ENCODE assay signal across 11 cellular contexts in the genomic region with DNA sequence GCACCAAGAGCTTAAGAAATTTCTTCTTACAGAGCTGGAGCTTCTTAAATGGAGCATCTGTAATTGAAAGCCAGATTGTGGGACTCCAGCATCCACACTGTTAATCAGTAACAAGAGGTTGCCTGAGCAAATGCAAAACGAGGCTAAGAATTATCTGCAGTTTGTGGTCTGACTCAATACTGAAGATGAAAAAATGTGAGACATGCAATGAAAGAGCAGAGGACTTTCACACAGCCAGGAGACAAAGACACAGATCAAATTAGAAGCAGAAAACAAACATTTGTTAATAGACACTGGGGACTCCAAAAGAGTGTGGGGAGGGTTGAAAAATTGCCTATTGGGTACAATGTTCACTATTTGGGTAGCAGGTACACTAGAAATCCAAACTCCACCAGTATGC.
DNase-seq lines count a peak whose midpoint lies in the region; ATAC-seq and TF ChIP-seq lines count a peak whose summit lies in the region.
"Had no signal": no experiment of that assay in that cellular context is flagged by ENCODE, and none has a peak within 500 bp of the region (broad histone marks: within the 10 kb centered on the region; RNA-seq: fewer than 3 reads in every experiment).

No MANE protein-coding gene starts in this region.

- 21 to 27% methylated on average over 1 of the region's 1 CpG for WGBS in lower leg skin, 2 donors

- TF ChIP-seq CTCF in chondrocyte (IDR thresholded peaks at IDR 0.05) (no peak), lower leg skin (IDR thresholded peaks at IDR 0.05) (no peak)

- no peak overlapping the region for H3K4me3 ChIP-seq in lower leg skin (ENCODE audit: low read depth, poor library complexity, severe bottlenecking)

- H3K4me1 Mint-ChIP-seq in chondrocyte (ENCODE audit: low read depth): peaks cover 12% of the 10 kb centered on the region

- intact Hi-C loops in lower leg skin (cut with DNase I; ENCODE audit: low total_unique reads): no loop called here

- H3K9me3 Mint-ChIP-seq in chondrocyte (ENCODE audit: low read depth): peaks cover 4% of the 10 kb centered on the region

- H3K27me3 Mint-ChIP-seq in chondrocyte (ENCODE audit: low read depth): no peaks in the 10 kb centered on the region

- ATAC-seq in GM18499 (IDR thresholded peaks at IDR 0.05; ENCODE audit: insufficient read depth, unreplicated experiment) (peak; percentile 64), GM19468 (IDR thresholded peaks at IDR 0.05; ENCODE audit: extremely low read depth, unreplicated experiment) (peak; percentile 80), HG03064 (IDR thresholded peaks at IDR 0.05; ENCODE audit: low read depth, unreplicated experiment) (peak; percentile 76)
- ATAC-seq: foreskin keratinocyte had no signal

- DNase-seq in chondrocyte (ENCODE audit: low spot score): no peak
- DNase-seq in SHP77 (lab: John Stamatoyannopoulos, UW): no peak
- DNase-seq in NCI-H146 (lab: John Stamatoyannopoulos, UW): no peak
- no peak for DNase-seq in lower leg skin (ENCODE audit: low spot score in 2 of 2)
- no peak for DNase-seq in activated T-cell treated with anti-CD3 and anti-CD28 coated beads, Interleukin-2, amount 50 U/mL, for 1 hour
- DNase-seq: aorta, foreskin keratinocyte, NCI-H446 had no signal

- H3K27ac Mint-ChIP-seq in chondrocyte (ENCODE audit: unreplicated experiment): peak overlapping the region; percentile 9

- H3K4me3 Mint-ChIP-seq in chondrocyte (ENCODE audit: unreplicated experiment): no peak overlapping the region

- TF ChIP-seq POLR2A in lower leg skin (IDR thresholded peaks at IDR 0.05): no peak

- H3K36me3 Mint-ChIP-seq in chondrocyte (ENCODE audit: low read depth): no peaks in the 10 kb centered on the region
